In the genomic region with DNA sequence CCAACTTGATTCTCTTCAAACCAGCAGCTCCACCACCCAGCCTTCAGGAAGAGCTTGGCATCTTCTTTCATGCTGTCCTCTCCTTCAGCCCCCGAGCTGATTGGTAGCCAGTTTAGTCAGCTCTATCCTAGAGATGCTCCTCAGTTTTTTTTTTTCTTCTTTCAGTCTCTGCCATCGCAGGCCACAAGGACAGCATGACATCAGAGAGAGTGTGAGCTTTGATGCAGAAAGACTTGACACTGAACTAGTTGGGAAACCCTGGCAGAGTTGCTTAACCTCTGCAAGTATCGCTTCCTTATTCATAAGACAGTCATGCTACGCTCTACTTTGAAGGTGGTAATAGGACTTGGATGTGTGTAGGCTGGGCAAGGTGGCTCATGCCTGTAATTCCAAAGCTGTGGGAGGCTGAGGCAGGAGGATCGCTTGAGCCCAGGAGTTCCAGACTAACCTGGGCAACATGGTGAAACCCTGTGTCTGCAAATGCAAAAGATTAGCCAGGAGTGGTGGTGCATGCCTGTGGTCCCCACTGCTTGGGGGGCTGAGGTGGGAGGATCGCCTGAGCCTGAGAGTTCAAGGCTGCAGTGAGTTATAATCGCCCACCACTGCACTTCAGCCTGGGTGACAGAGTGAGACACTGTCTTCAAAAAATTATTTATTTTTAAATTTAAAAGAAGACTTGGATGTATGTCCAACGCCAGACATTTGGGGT, we compare ENCODE assay signal across 9 cellular contexts. TPM values are rescaled to one million over a fixed set of nuclear protein-coding genes. Genes with fewer than 3 reads are reported as not detected.
DNase-seq lines count a peak whose midpoint lies in the region; ATAC-seq lines count a peak whose summit lies in the region.
"Had no signal": no experiment of that assay in that cellular context is flagged by ENCODE, and none has a peak within 500 bp of the region (broad histone marks: within the 10 kb centered on the region; RNA-seq: fewer than 3 reads in every experiment).

No MANE protein-coding gene starts in this region.

- H3K36me3 Mint-ChIP-seq in activated CD4-positive, alpha-beta T cell treated with anti-CD3 and anti-CD28 coated beads, Interleukin-2, amount 10 ng/mL, durations not matched to agents 7 days and 5 days (ENCODE audit: low read depth) = no peaks in the 10 kb centered on the region

- peaks cover 35% of the 10 kb centered on the region for H3K27me3 Mint-ChIP-seq in activated CD4-positive, alpha-beta T cell treated with anti-CD3 and anti-CD28 coated beads, Interleukin-2, amount 10 ng/mL, durations not matched to agents 7 days and 5 days

- H3K4me3 Mint-ChIP-seq in activated CD4-positive, alpha-beta T cell treated with anti-CD3 and anti-CD28 coated beads, Interleukin-2, amount 10 ng/mL, durations not matched to agents 7 days and 5 days = no peak overlapping the region

- H3K9me3 Mint-ChIP-seq in activated CD4-positive, alpha-beta T cell treated with anti-CD3 and anti-CD28 coated beads, Interleukin-2, amount 10 ng/mL, durations not matched to agents 7 days and 5 days = no peaks in the 10 kb centered on the region

- no peak overlapping the region for H3K27ac Mint-ChIP-seq in activated CD4-positive, alpha-beta T cell treated with anti-CD3 and anti-CD28 coated beads, Interleukin-2, amount 10 ng/mL, durations not matched to agents 7 days and 5 days

- CTCF ChIA-PET in activated CD4-positive, alpha-beta T cell treated with anti-CD3 and anti-CD28 coated beads, Interleukin-2, amount 10 ng/mL, durations not matched to agents 7 days and 5 days (lab: Charles Lee) = interaction anchor here (1.2 to 1.9 kb wide), 2 partner anchors 72 to 135 kb away, joined by 4 read pairs; no protein-coding TSS in a partner anchor

- ATAC-seq in GM18870 (IDR thresholded peaks at IDR 0.05; ENCODE audit: unreplicated experiment) (peak; percentile 75), HG02763 (IDR thresholded peaks at IDR 0.05; ENCODE audit: unreplicated experiment) (peak; percentile 77), GM21528 (IDR thresholded peaks at IDR 0.05; ENCODE audit: low FRiP score, unreplicated experiment) (no peak)

- no peaks in the 10 kb centered on the region for H3K4me1 Mint-ChIP-seq in activated CD4-positive, alpha-beta T cell treated with anti-CD3 and anti-CD28 coated beads, Interleukin-2, amount 10 ng/mL, durations not matched to agents 7 days and 5 days

- DNase-seq in RPMI8226 (peak; percentile 68), pons (ENCODE audit: low spot score) (peak; percentile 81), HUDEP-2 (lab: John Stamatoyannopoulos, UW; ENCODE audit: unreplicated experiment in 76 of 76) (no peak), OCI-M1 (lab: John Stamatoyannopoulos, UW) (no peak)
- no peak for DNase-seq in activated CD4-positive, alpha-beta T cell treated with anti-CD3 and anti-CD28 coated beads, Interleukin-2, amount 10 ng/mL, durations not matched to agents 7 days and 5 days

- POLR2A ChIA-PET in activated CD4-positive, alpha-beta T cell treated with anti-CD3 and anti-CD28 coated beads, Interleukin-2, amount 10 ng/mL, durations not matched to agents 7 days and 5 days (lab: Charles Lee) = no interaction called here

RNA-seq across cellular contexts. Expression of gene CD300LB, which starts 2.6 kb away (rescaled TPM):
- total RNA-seq in activated CD4-positive, alpha-beta T cell treated with anti-CD3 and anti-CD28 coated beads, Interleukin-2, amount 10 ng/mL, durations not matched to agents 7 days and 5 days = not detected
- total RNA-seq: frontal cortex had no signal

RNA-seq across cellular contexts. Expression of gene CD300C, which starts 17.3 kb away (rescaled TPM):
- under 1 TPM; 0.52 to 0.57 TPM for total RNA-seq in activated CD4-positive, alpha-beta T cell treated with anti-CD3 and anti-CD28 coated beads, Interleukin-2, amount 10 ng/mL, durations not matched to agents 7 days and 5 days
- total RNA-seq: frontal cortex had no signal

RNA-seq across cellular contexts. Expression of gene CD300H, which starts 38.7 kb away (rescaled TPM):
- not detected for total RNA-seq in activated CD4-positive, alpha-beta T cell treated with anti-CD3 and anti-CD28 coated beads, Interleukin-2, amount 10 ng/mL, durations not matched to agents 7 days and 5 days
- total RNA-seq: frontal cortex had no signal

Comparison
In these comparisons a context has a peak if more than half of its experiments do, and no peak if none do; other contexts are left out.
1. DNase-seq: peak in RPMI8226 (single experiment) and pons (single experiment); none in HUDEP-2 (0 of 76), OCI-M1 (single experiment) and activated CD4-positive, alpha-beta T cell treated with anti-CD3 and anti-CD28 coated beads, Interleukin-2, amount 10 ng/mL, durations not matched to agents 7 days and 5 days (single experiment).